In the genomic region with DNA sequence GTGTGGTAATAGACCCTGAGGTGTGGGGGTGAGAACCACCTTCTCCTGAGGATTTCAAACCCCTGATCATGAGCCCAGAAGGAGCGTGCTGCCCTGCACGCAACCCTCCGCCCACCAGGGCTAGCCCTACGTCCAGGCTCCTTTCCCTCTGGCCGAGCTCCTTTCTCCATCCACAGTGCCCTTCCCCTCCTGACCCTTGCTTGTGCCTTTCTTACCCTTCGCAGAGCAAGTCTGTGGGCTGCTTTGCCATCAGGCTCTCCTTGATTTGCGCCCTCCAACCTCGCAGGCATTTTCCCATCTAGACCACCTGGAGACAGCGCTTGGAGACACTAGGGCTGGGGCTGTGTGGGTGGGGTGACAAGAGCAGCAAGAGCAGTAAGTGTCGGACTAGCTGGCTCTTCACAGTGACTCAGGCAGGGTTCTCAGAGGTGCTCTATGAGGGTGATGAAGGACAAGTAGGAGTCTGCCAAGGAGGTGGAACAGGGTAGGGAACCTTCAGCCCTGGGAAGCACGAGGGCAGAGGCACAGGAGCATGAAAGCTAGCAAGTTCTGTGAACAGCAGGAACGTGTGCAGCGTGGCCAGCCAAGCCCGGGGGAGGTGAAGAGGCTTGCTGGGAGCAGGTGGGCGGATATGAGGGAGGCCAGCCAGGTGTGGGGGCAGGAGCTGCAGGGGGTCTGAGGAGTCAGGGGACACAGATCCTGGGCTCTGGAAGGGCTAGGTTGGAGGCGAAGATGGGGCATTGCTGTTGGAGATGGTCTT, we compare ENCODE assay signal across 16 cellular contexts. TPM values are rescaled to one million over a fixed set of nuclear protein-coding genes. Genes with fewer than 3 reads are reported as not detected.
"Had no signal": no experiment of that assay in that cellular context is flagged by ENCODE, and none has a peak within 500 bp of the region (broad histone marks: within the 10 kb centered on the region; RNA-seq: fewer than 3 reads in every experiment).

No MANE protein-coding gene starts in this region.

- H3K4me3 Mint-ChIP-seq: stimulated activated naive CD8-positive, alpha-beta T cell treated with anti-CD3 and anti-CD28 coated beads, Interleukin-15, amount 100 ng/mL, for 72 hours; T-helper 1 cell treated with Interleukin-12 subunit alpha and Interleukin-12 subunit beta and Interleukin-4 antibody, amounts not matched to agents 30 μg/mL and 1 μg/mL, for 36 hours had no signal

- H3K27ac ChIP-seq: adrenal gland, brain microvascular endothelial cell, testis had no signal

- H3K9me3 Mint-ChIP-seq: stimulated activated naive CD8-positive, alpha-beta T cell treated with anti-CD3 and anti-CD28 coated beads, Interleukin-15, amount 100 ng/mL, for 72 hours; T-helper 1 cell treated with Interleukin-12 subunit alpha and Interleukin-12 subunit beta and Interleukin-4 antibody, amounts not matched to agents 30 μg/mL and 1 μg/mL, for 36 hours had no signal

- DNase-seq: activated naive CD4-positive, alpha-beta T cell treated with anti-CD3 and anti-CD28 coated beads, Interleukin-2, amount 50 U/mL, for 16 hours; activated T-cell treated with anti-CD3 and anti-CD28 coated beads, Interleukin-2, amount 50 U/mL, for 1 hour; adrenal gland; brain microvascular endothelial cell; cerebellar nuclear complex; dermis blood vessel endothelial cell; mucosa of descending colon; stimulated activated CD4-positive, alpha-beta T cell treated with anti-CD3 and anti-CD28 coated beads, Interleukin-4, amount 100 ng/mL, for 1 hour; stimulated activated CD8-positive, alpha-beta memory T cell treated with anti-CD3 and anti-CD28 coated beads, Interleukin-4, amount 100 ng/mL, for 48 hours; stimulated activated naive CD8-positive, alpha-beta T cell treated with anti-CD3 and anti-CD28 coated beads, Interleukin-15, amount 100 ng/mL, for 72 hours; testis had no signal

- H3K36me3 ChIP-seq: adrenal gland, brain microvascular endothelial cell had no signal

- H3K4me3 ChIP-seq: adrenal gland, mucosa of descending colon, testis had no signal

- H3K27ac Mint-ChIP-seq: T-helper 1 cell treated with Interleukin-12 subunit alpha and Interleukin-12 subunit beta and Interleukin-4 antibody, amounts not matched to agents 30 μg/mL and 1 μg/mL, for 36 hours had no signal

- H3K36me3 Mint-ChIP-seq: naive thymus-derived CD8-positive, alpha-beta T cell had no signal

- H3K9me3 ChIP-seq: adrenal gland, mucosa of descending colon, testis had no signal

- H3K27me3 ChIP-seq: testis had no signal

- ATAC-seq: activated CD4-positive, CD25-positive, alpha-beta regulatory T cell treated with anti-CD3 and anti-CD28 coated beads, Interleukin-2, amount 50 U/mL, for 24 hours; naive thymus-derived CD8-positive, alpha-beta T cell; stimulated activated naive CD8-positive, alpha-beta T cell treated with anti-CD3 and anti-CD28 coated beads, Interleukin-15, amount 100 ng/mL, for 72 hours had no signal

- H3K4me1 ChIP-seq: testis had no signal

RNA-seq across cellular contexts. Expression of a gene that starts 2.5 kb away (rescaled TPM):
- total RNA-seq: dermis blood vessel endothelial cell; naive thymus-derived CD8-positive, alpha-beta T cell had no signal
- polyA plus RNA-seq: naive thymus-derived CD8-positive, alpha-beta T cell had no signal

RNA-seq across cellular contexts. Expression of a gene that starts 11.1 kb away (rescaled TPM):
- total RNA-seq: adrenal gland; dermis blood vessel endothelial cell; mucosa of descending colon; naive thymus-derived CD8-positive, alpha-beta T cell; osteoblast; urinary bladder had no signal
- polyA plus RNA-seq: adrenal gland; naive thymus-derived CD8-positive, alpha-beta T cell; urinary bladder had no signal

RNA-seq across cellular contexts. Expression of a gene that starts 47.4 kb away (rescaled TPM):
- total RNA-seq: naive thymus-derived CD8-positive, alpha-beta T cell had no signal
- polyA plus RNA-seq: naive thymus-derived CD8-positive, alpha-beta T cell had no signal
